Comparison of ENCODE assay signal across 22 cellular contexts in genomic region chr15:38829086-38829485, GRCh38.
"Had no signal": no experiment of that assay in that cellular context is flagged by ENCODE, and none has a peak within 500 bp of the region (broad histone marks: within the 10 kb centered on the region; RNA-seq: fewer than 3 reads in every experiment).

No MANE protein-coding gene starts in this region.

- H3K27ac Mint-ChIP-seq: naive thymus-derived CD8-positive, alpha-beta T cell; type B pancreatic cell had no signal

- H3K27me3 ChIP-seq: esophagus muscularis mucosa, gastroesophageal sphincter, stomach, suprapubic skin, thyroid gland had no signal

- H3K4me3 ChIP-seq: coronary artery, esophagus muscularis mucosa, gastroesophageal sphincter, lung, psoas muscle, skin epidermis, stomach, suprapubic skin, thyroid gland had no signal

- DNase-seq: effector memory CD4-positive, alpha-beta T cell; foreskin fibroblast; hippocampal formation; left colon; left ventricle myocardium superior; mesendoderm; naive thymus-derived CD8-positive, alpha-beta T cell; psoas muscle; stimulated activated CD4-positive, alpha-beta T cell treated with anti-CD3 and anti-CD28 coated beads, Interleukin-12 subunit alpha, Interleukin-12 subunit beta, amount 100 ng/mL, for 4 hours; stimulated activated naive CD4-positive, alpha-beta T cell; stomach; thyroid gland had no signal

- H3K9me3 ChIP-seq: gastroesophageal sphincter, neutrophil, suprapubic skin, thyroid gland had no signal

- H3K4me1 ChIP-seq: psoas muscle, stomach, suprapubic skin, thyroid gland had no signal

- H3K4me3 Mint-ChIP-seq: naive thymus-derived CD8-positive, alpha-beta T cell; type B pancreatic cell had no signal

- H3K4me1 Mint-ChIP-seq: naive thymus-derived CD8-positive, alpha-beta T cell had no signal

- H3K27ac ChIP-seq: coronary artery, epithelial cell of prostate, esophagus muscularis mucosa, gastroesophageal sphincter, neutrophil, psoas muscle, stomach, suprapubic skin, thyroid gland had no signal

- H3K36me3 Mint-ChIP-seq: type B pancreatic cell had no signal

- H3K36me3 ChIP-seq: esophagus muscularis mucosa, gastroesophageal sphincter, neutrophil, stomach, suprapubic skin, thyroid gland had no signal

- ATAC-seq: gastroesophageal sphincter; left colon; left ventricle myocardium superior; naive thymus-derived CD8-positive, alpha-beta T cell; psoas muscle; sciatic nerve had no signal
